In genomic region chr2:174974131-174974530, GRCh38 we compare ENCODE assay signal across 30 cellular contexts.
"Had no signal": no experiment of that assay in that cellular context is flagged by ENCODE, and none has a peak within 500 bp of the region (broad histone marks: within the 10 kb centered on the region; RNA-seq: fewer than 3 reads in every experiment).

No MANE protein-coding gene starts in this region.

- H3K27ac Mint-ChIP-seq: activated CD8-positive, alpha-beta T cell treated with anti-CD3 and anti-CD28 coated beads for 36 hours; activated naive CD4-positive, alpha-beta T cell treated with anti-CD3 and anti-CD28 coated beads, Interleukin-2, amount 50 U/mL, for 24 hours; activated naive CD8-positive, alpha-beta T cell treated with anti-CD3 and anti-CD28 coated beads, Interleukin-2, amount 50 U/mL, for 24 hours; activated T-helper 2 cell treated with anti-CD3 and anti-CD28 coated beads, Interferon-gamma antibody, Interleukin-2, Interleukin-4, amounts not matched to agents 10 μg/mL and 5 μg/mL and 100 μg/mL, durations not matched to agents 14 hours and 24 hours and 36 hours; endodermal cell; progenitor cell of endocrine pancreas; stimulated activated memory B cell treated with anti-CD40 and anti-IgM and Interleukin-4, amounts not matched to agents 10 μg/mL and 1 μg/mL and 100 μg/mL, for 72 hours; stimulated activated naive CD8-positive, alpha-beta T cell treated with anti-CD3 and anti-CD28 coated beads, Interleukin-15, amount 100 ng/mL, for 72 hours; T-helper 17 cell; WTC11 had no signal

- H3K27ac ChIP-seq: esophagus squamous epithelium, left ventricle myocardium inferior, neutrophil, right lobe of liver, upper lobe of left lung, vagina had no signal

- H3K9me3 Mint-ChIP-seq: activated CD8-positive, alpha-beta T cell treated with anti-CD3 and anti-CD28 coated beads for 36 hours; activated naive CD4-positive, alpha-beta T cell treated with anti-CD3 and anti-CD28 coated beads, Interleukin-2, amount 50 U/mL, for 24 hours; activated naive CD8-positive, alpha-beta T cell treated with anti-CD3 and anti-CD28 coated beads, Interleukin-2, amount 50 U/mL, for 24 hours; activated T-cell treated with anti-CD3 and anti-CD28 coated beads, Interleukin-2, amount 50 U/mL, for 4 hours; activated T-helper 2 cell treated with anti-CD3 and anti-CD28 coated beads, Interferon-gamma antibody, Interleukin-2, Interleukin-4, amounts not matched to agents 10 μg/mL and 5 μg/mL and 100 μg/mL, durations not matched to agents 14 hours and 24 hours and 36 hours; endodermal cell; stimulated activated memory B cell treated with anti-CD40 and anti-IgM and Interleukin-4, amounts not matched to agents 10 μg/mL and 1 μg/mL and 100 μg/mL, for 72 hours; stimulated activated naive CD8-positive, alpha-beta T cell treated with anti-CD3 and anti-CD28 coated beads, Interleukin-15, amount 100 ng/mL, for 72 hours had no signal

- H3K27me3 Mint-ChIP-seq: progenitor cell of endocrine pancreas had no signal

- H3K4me3 Mint-ChIP-seq: activated CD8-positive, alpha-beta T cell treated with anti-CD3 and anti-CD28 coated beads for 36 hours; activated naive CD4-positive, alpha-beta T cell treated with anti-CD3 and anti-CD28 coated beads, Interleukin-2, amount 50 U/mL, for 24 hours; activated naive CD8-positive, alpha-beta T cell treated with anti-CD3 and anti-CD28 coated beads, Interleukin-2, amount 50 U/mL, for 24 hours; activated T-cell treated with anti-CD3 and anti-CD28 coated beads, Interleukin-2, amount 50 U/mL, for 4 hours; endodermal cell; nephron progenitor cell; stimulated activated memory B cell treated with anti-CD40 and anti-IgM and Interleukin-4, amounts not matched to agents 10 μg/mL and 1 μg/mL and 100 μg/mL, for 72 hours; stimulated activated naive CD8-positive, alpha-beta T cell treated with anti-CD3 and anti-CD28 coated beads, Interleukin-15, amount 100 ng/mL, for 72 hours; T-helper 17 cell; WTC11 had no signal

- H3K36me3 ChIP-seq: esophagus squamous epithelium, left ventricle myocardium inferior, neutrophil, right lobe of liver, upper lobe of left lung, vagina had no signal

- ATAC-seq: activated CD8-positive, alpha-beta T cell treated with anti-CD3 and anti-CD28 coated beads for 36 hours; activated naive CD8-positive, alpha-beta T cell treated with anti-CD3 and anti-CD28 coated beads, Interleukin-2, amount 50 U/mL, for 24 hours; activated T-cell treated with anti-CD3 and anti-CD28 coated beads, Interleukin-2, amount 50 U/mL, for 4 hours; right lobe of liver; stimulated activated memory B cell treated with anti-CD40 and anti-IgM and Interleukin-4, amounts not matched to agents 10 μg/mL and 1 μg/mL and 100 μg/mL, for 72 hours; stimulated activated naive CD8-positive, alpha-beta T cell treated with anti-CD3 and anti-CD28 coated beads, Interleukin-15, amount 100 ng/mL, for 72 hours; T-helper 17 cell; WTC11 had no signal

- H3K4me1 ChIP-seq: esophagus squamous epithelium, right lobe of liver, vagina had no signal

- DNase-seq: activated CD4-positive, alpha-beta T cell treated with anti-CD3 and anti-CD28 coated beads, Interleukin-2, amount 50 U/mL, for 1 hour; activated CD8-positive, alpha-beta T cell treated with anti-CD3 and anti-CD28 coated beads for 36 hours; activated naive CD8-positive, alpha-beta T cell treated with anti-CD3 and anti-CD28 coated beads, Interleukin-2, amount 50 U/mL, for 24 hours; activated T-cell treated with anti-CD3 and anti-CD28 coated beads, Interleukin-2, amount 50 U/mL, for 4 hours; amygdala; caudate nucleus; cortex of kidney; endodermal cell; esophagus squamous epithelium; left ventricle myocardium inferior; mesendoderm; nephron progenitor cell; right lobe of liver; small intestine; stimulated activated CD4-positive, alpha-beta T cell treated with anti-CD3 and anti-CD28 coated beads, Interleukin-1b, Interleukin-23, amount 100 ng/mL, for 48 hours; stimulated activated CD4-positive, alpha-beta T cell treated with anti-CD3 and anti-CD28 coated beads, Interleukin-4, amount 100 ng/mL, for 4 hours; stimulated activated CD8-positive, alpha-beta memory T cell treated with anti-CD3 and anti-CD28 coated beads, Interleukin-4, amount 100 ng/mL, for 48 hours; stimulated activated naive CD8-positive, alpha-beta T cell treated with anti-CD3 and anti-CD28 coated beads, Interleukin-15, amount 100 ng/mL, for 72 hours; substantia nigra; T-helper 17 cell; T1000; upper lobe of left lung had no signal

- H3K4me3 ChIP-seq: esophagus squamous epithelium, left ventricle myocardium inferior, lung, right lobe of liver, upper lobe of left lung, vagina had no signal

- H3K4me1 Mint-ChIP-seq: stimulated activated memory B cell treated with anti-CD40 and anti-IgM and Interleukin-4, amounts not matched to agents 10 μg/mL and 1 μg/mL and 100 μg/mL, for 72 hours had no signal

- H3K9me3 ChIP-seq: esophagus squamous epithelium, left ventricle myocardium inferior, neutrophil, right lobe of liver, upper lobe of left lung, vagina had no signal

- H3K36me3 Mint-ChIP-seq: activated naive CD4-positive, alpha-beta T cell treated with anti-CD3 and anti-CD28 coated beads, Interleukin-2, amount 50 U/mL, for 24 hours; stimulated activated memory B cell treated with anti-CD40 and anti-IgM and Interleukin-4, amounts not matched to agents 10 μg/mL and 1 μg/mL and 100 μg/mL, for 72 hours had no signal

- H3K27me3 ChIP-seq: esophagus squamous epithelium, right lobe of liver, upper lobe of left lung, vagina had no signal
